Comparison of ENCODE assay signal across 24 cellular contexts in genomic region chr17:31293586-31293985, GRCh38. TPM values are rescaled to one million over a fixed set of nuclear protein-coding genes. Genes with fewer than 3 reads are reported as not detected.
A peak's percentile ranks its signal among the peaks of the same experiment; 100 is the strongest.
DNase-seq lines count a peak whose midpoint lies in the region; ATAC-seq and TF ChIP-seq lines count a peak whose summit lies in the region.
"Had no signal": no experiment of that assay in that cellular context is flagged by ENCODE, and none has a peak within 500 bp of the region (broad histone marks: within the 10 kb centered on the region; RNA-seq: fewer than 3 reads in every experiment).

No MANE protein-coding gene starts in this region.

- H3K27me3 ChIP-seq in Caco-2 (replicated peaks; ENCODE audit: control insufficient read depth, insufficient read depth, low read length), result no peaks in the 10 kb centered on the region
- no peaks in the 10 kb centered on the region for H3K27me3 ChIP-seq in dorsolateral prefrontal cortex

- no peaks in the 10 kb centered on the region for H3K36me3 ChIP-seq in Caco-2 (ENCODE audit: control insufficient read depth, insufficient read depth, low read length)

- H3K9me3 ChIP-seq in Caco-2, result no peaks in the 10 kb centered on the region
- H3K9me3 ChIP-seq: SK-N-SH had no signal

- no peaks in the 10 kb centered on the region for H3K4me1 ChIP-seq in Caco-2

- BruUV-seq in Caco-2 (replicated peaks; lab: Mats Ljungman, UMichigan), result no TSS peak

- peak overlapping the region; percentile 72 for H3K27ac ChIP-seq in angular gyrus (ENCODE audit: low read depth, low read length)
- H3K27ac ChIP-seq in dorsolateral prefrontal cortex, result peak overlapping the region in 57 of 59 donors; percentile 46 to 98 (median 95)
- H3K27ac ChIP-seq in substantia nigra (ENCODE audit: low read depth, low read length, poor library complexity, severe bottlenecking), result peak overlapping the region; percentile 26

- no peak for TF ChIP-seq CTCF in Caco-2 (IDR thresholded peaks at IDR 0.05; ENCODE audit: insufficient read depth in 1 of 2, low read depth in 1 of 2, low read length in 1 of 2, severe bottlenecking in 1 of 2, unreplicated experiment in 1 of 2)
- TF ChIP-seq CTCF in dorsolateral prefrontal cortex (IDR thresholded peaks at IDR 0.05 in 54 of 56, conservative IDR thresholded peaks at IDR 0.05 in 2 of 56; ENCODE audit: low read depth in 1 of 56, partially characterized antibody in 56 of 56), result no peak

- DNase-seq in Caco-2, result no peak
- DNase-seq in dorsolateral prefrontal cortex, result no peak
- DNase-seq in substantia nigra (lab: John Stamatoyannopoulos, UW), result no peak
- DNase-seq in COR-L47 (lab: John Stamatoyannopoulos, UW), result no peak
- no peak for DNase-seq in SW 1271 (lab: John Stamatoyannopoulos, UW)
- no peak for DNase-seq in NCI-H2081 (lab: John Stamatoyannopoulos, UW)
- DNase-seq: C1 segment of cervical spinal cord; CD8-positive, alpha-beta T cell; DMS53; NCI-H1105; NCI-H146; NCI-H2029; NCI-H2171; NCI-H345; NCI-H524; NCI-H774; NK-92 treated with Interleukin-12 subunit alpha and Interleukin-12 subunit beta, amount 100 ng/mL, for 24 hours; SIG-M5; SK-N-SH had no signal

- peaks cover 16% of the 10 kb centered on the region for H3K36me3 Mint-ChIP-seq in Caco-2 (ENCODE audit: insufficient read depth, unreplicated experiment)
- H3K36me3 Mint-ChIP-seq: CD8-positive, alpha-beta T cell had no signal

- no peaks in the 10 kb centered on the region for H3K4me1 Mint-ChIP-seq in Caco-2 (ENCODE audit: low read depth, unreplicated experiment)

- CTCF ChIA-PET in Caco-2 (lab: Charles Lee), result no interaction called here

- ATAC-seq in GM21528 (IDR thresholded peaks at IDR 0.05; ENCODE audit: low FRiP score, unreplicated experiment), result no peak
- ATAC-seq: CD8-positive, alpha-beta T cell; HCT116 had no signal

- H3K27me3 Mint-ChIP-seq in Caco-2 (ENCODE audit: insufficient read depth, unreplicated experiment), result no peaks in the 10 kb centered on the region
- H3K27me3 Mint-ChIP-seq: IgD-negative memory B cell had no signal

- POLR2A ChIA-PET in Caco-2 (lab: Charles Lee), result no interaction called here

- peak overlapping the region; percentile 27 for H3K27ac Mint-ChIP-seq in Caco-2 (ENCODE audit: unreplicated experiment)
- H3K27ac Mint-ChIP-seq: CD8-positive, alpha-beta T cell; IgD-negative memory B cell had no signal

- H3K4me3 ChIP-seq in Caco-2 (ENCODE audit: low read depth, low read length) (no peak overlapping the region), dorsolateral prefrontal cortex (peak overlapping the region in 50 of 59 donors; percentile 5 to 85 (median 68))

- H3K9me3 Mint-ChIP-seq in Caco-2 (ENCODE audit: unreplicated experiment), result no peaks in the 10 kb centered on the region
- H3K9me3 Mint-ChIP-seq: CD8-positive, alpha-beta T cell; IgD-negative memory B cell had no signal

- no peak overlapping the region for H3K4me3 Mint-ChIP-seq in Caco-2 (ENCODE audit: unreplicated experiment)
- H3K4me3 Mint-ChIP-seq: CD8-positive, alpha-beta T cell; IgD-negative memory B cell had no signal

- intact Hi-C loops in Caco-2 (cut with micrococcal nuclease; ENCODE audit: unreplicated experiment), result loop anchor here (2.0 kb wide), 1 partner anchor 25 kb away; no protein-coding TSS in a partner anchor
- intact Hi-C loops in dorsolateral prefrontal cortex (cut with DNase I), result no loop called here

RNA-seq across cellular contexts. Expression of gene OMG, which starts 3.5 kb away (rescaled TPM):
- total RNA-seq in Caco-2 (2022), result not detected in 2 replicates
- 100 to 1,000 TPM in 68 of 120 experiments, 10 to 100 TPM in 52; 33.8 to 177 (median 105) TPM for total RNA-seq in dorsolateral prefrontal cortex
- total RNA-seq: A673 had no signal

RNA-seq across cellular contexts. Expression of gene EVI2B, which starts 20.3 kb away (rescaled TPM):
- total RNA-seq in Caco-2 (2022) (not detected in 2 replicates), dorsolateral prefrontal cortex (10 to 100 TPM in 16 of 120 experiments, 1 to 10 TPM in 103, under 1 TPM in 1; 0.97 to 17.5 (median 5.9) TPM)

RNA-seq across cellular contexts. Expression of gene EVI2A, which starts 27.8 kb away (rescaled TPM):
- total RNA-seq in Caco-2 (2022) (not detected in 2 replicates), dorsolateral prefrontal cortex (100 to 1,000 TPM in 14 of 120 experiments, 10 to 100 TPM in 104, 1 to 10 TPM in 2; 7.6 to 203 (median 47.5) TPM)
- total RNA-seq: A673 had no signal

Comparison
In these comparisons a context has a peak if more than half of its experiments do, and no peak if none do; other contexts are left out.
1. H3K27ac ChIP-seq: peak in every context shown above with its lines; median percentile 95 in dorsolateral prefrontal cortex; 72 in angular gyrus; 26 in substantia nigra.
2. RNA of gene OMG, which starts 3.5 kb away (total RNA-seq): 33.8 to 177 TPM in dorsolateral prefrontal cortex; not detected in Caco-2; every median in the first group is over 10 times any median in the second.